24 cellular contexts compared by ENCODE assay signal in the genomic region with DNA sequence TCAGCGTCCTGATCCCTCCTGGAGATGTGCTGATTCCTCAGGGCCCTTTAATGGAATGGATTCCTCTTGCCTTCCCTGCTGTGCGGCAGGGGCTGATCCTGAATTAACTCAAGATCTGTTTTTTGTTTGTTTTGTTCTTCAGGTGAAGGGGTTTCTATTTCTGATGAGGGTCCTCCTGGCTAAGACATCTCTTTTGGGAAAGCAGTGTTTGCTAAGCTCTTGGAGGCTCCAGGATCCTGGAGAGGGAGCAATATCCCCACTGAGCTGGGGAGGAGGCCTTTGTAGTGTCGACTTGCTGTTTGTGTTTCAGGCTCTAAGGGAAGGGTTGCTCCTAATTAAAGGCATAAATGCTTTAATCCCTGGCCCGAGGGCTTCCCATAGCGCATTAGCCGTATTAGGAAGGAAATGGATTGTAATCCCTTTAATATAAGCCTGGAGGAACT.
DNase-seq lines count a peak whose midpoint lies in the region; FAIRE-seq lines count a peak whose summit lies in the region.
"Had no signal": no experiment of that assay in that cellular context is flagged by ENCODE, and none has a peak within 500 bp of the region (broad histone marks: within the 10 kb centered on the region; RNA-seq: fewer than 3 reads in every experiment).

No MANE protein-coding gene starts in this region.

- DNase-seq in DMS79 treated with DMSO at 0.1 percent for 48 hours (lab: John Stamatoyannopoulos, UW) (peak; percentile 65), NCI-H187 treated with DMSO at 0.1 percent for 48 hours (lab: John Stamatoyannopoulos, UW) (peak; percentile 48), SK-N-MC (ENCODE audit: low read depth, low spot score) (peak; percentile 55), mesendoderm (peak; percentile 89), anterior cingulate cortex (lab: John Stamatoyannopoulos, UW) (no peak), DMS 273 (lab: John Stamatoyannopoulos, UW; ENCODE audit: unreplicated experiment) (no peak), urothelium cell line (ENCODE audit: low spot score) (no peak)
- no peak for DNase-seq in NK-92 treated with Interleukin-12 subunit alpha and Interleukin-12 subunit beta, amount 100 ng/mL, for 24 hours (lab: John Stamatoyannopoulos, UW)
- DNase-seq: activated CD4-positive, alpha-beta T cell treated with anti-CD3 and anti-CD28 coated beads for 36 hours; activated naive CD4-positive, alpha-beta T cell treated with anti-CD3 and anti-CD28 coated beads for 36 hours; activated T-cell treated with anti-CD3 and anti-CD28 coated beads, Interleukin-2, amount 50 U/mL, for 72 hours; amniotic stem cell; DMS153; heart left ventricle; left ventricle myocardium superior; NCI-H2107; NCI-H526 treated with DMSO at 0.1 percent for 48 hours; PC-9; stimulated activated CD4-positive, alpha-beta T cell treated with anti-CD3 and anti-CD28 coated beads, Interleukin-15, amount 100 ng/mL, for 24 hours; uterus had no signal

- no peak overlapping the region for H2BK15ac ChIP-seq in mesendoderm (replicated peaks; ENCODE audit: low read depth)

- no peaks in the 10 kb centered on the region for H3K9me3 ChIP-seq in SK-N-MC (ENCODE audit: low read depth, low read length)
- H3K9me3 ChIP-seq: SJCRH30, uterus had no signal

- no peak overlapping the region; the same call in 1 of the 2 replicates for H3K4me3 ChIP-seq in SK-N-MC
- no peak overlapping the region for H3K4me3 ChIP-seq in mesendoderm (ENCODE audit: low read length)
- H3K4me3 ChIP-seq: heart left ventricle, PC-9, SJCRH30, uterus had no signal

- H4K8ac ChIP-seq in mesendoderm (ENCODE audit: low read depth, low read length) = no peak overlapping the region

- no peak overlapping the region for H2BK5ac ChIP-seq in mesendoderm (ENCODE audit: low read length)

- FAIRE-seq in urothelium cell line (lab: Jason Lieb, UNC) = no peak
- FAIRE-seq: bronchial epithelial cell, GM12891 had no signal

- H3K23ac ChIP-seq in mesendoderm (ENCODE audit: low read length) = no peak overlapping the region

- no peaks in the 10 kb centered on the region for H3K36me3 ChIP-seq in SK-N-MC (ENCODE audit: insufficient read depth, low read length)
- H3K36me3 ChIP-seq in mesendoderm (ENCODE audit: control insufficient read depth, insufficient read depth, low read length) = no peaks in the 10 kb centered on the region
- H3K36me3 ChIP-seq: heart left ventricle, SJCRH30, uterus had no signal

- no peak overlapping the region for H2AK5ac ChIP-seq in mesendoderm (ENCODE audit: low read length)

- H3K4me1 ChIP-seq in mesendoderm (ENCODE audit: control insufficient read depth, low read depth, low read length) = no peaks in the 10 kb centered on the region
- H3K4me1 ChIP-seq: heart left ventricle, parathyroid adenoma, SJCRH30, uterus had no signal

- H3K56ac ChIP-seq in mesendoderm (ENCODE audit: low read length) = peak overlapping the region; percentile 35

- no peak overlapping the region for H3K4me2 ChIP-seq in mesendoderm (ENCODE audit: low read length)
- H3K4me2 ChIP-seq: PC-9 had no signal

- H2BK120ac ChIP-seq in mesendoderm (ENCODE audit: low read depth, low read length) = no peak overlapping the region

- H3K27me3 ChIP-seq in mesendoderm (ENCODE audit: insufficient read depth, low read length, poor library complexity) = no peaks in the 10 kb centered on the region
- H3K27me3 ChIP-seq: uterus had no signal

- no CpG with 5 or more reads among the region's 6 CpGs for WGBS in mesendoderm (ENCODE audit: extremely low coverage, insufficient coverage, low lambda C conversion rate)

- H3K4ac ChIP-seq in mesendoderm (ENCODE audit: low read depth, low read length) = no peak overlapping the region

- no peak overlapping the region for H3K18ac ChIP-seq in mesendoderm (ENCODE audit: low read length)

- no peaks in the 10 kb centered on the region for H3K79me1 ChIP-seq in mesendoderm (ENCODE audit: low read length)

- no peaks in the 10 kb centered on the region for H3K79me2 ChIP-seq in mesendoderm (ENCODE audit: control insufficient read depth, insufficient read depth, low read length)
- H3K79me2 ChIP-seq: parathyroid adenoma had no signal

- no peak overlapping the region for H4K5ac ChIP-seq in mesendoderm (ENCODE audit: low read length)

- H3K27ac ChIP-seq in SK-N-MC (no peak overlapping the region), mesendoderm (ENCODE audit: low read depth, low read length) (peak overlapping the region; percentile 66)
- H3K27ac ChIP-seq: heart left ventricle, parathyroid adenoma, PC-9, SJCRH30, uterus had no signal

- H3K9ac ChIP-seq in SK-N-MC (ENCODE audit: insufficient read length) (no peak overlapping the region), mesendoderm (ENCODE audit: low read length) (no peak overlapping the region)
- H3K9ac ChIP-seq: parathyroid adenoma had no signal

Comparison
In these comparisons a context has a peak if more than half of its experiments do, and no peak if none do; other contexts are left out.
1. DNase-seq: peak in DMS79 treated with DMSO at 0.1 percent for 48 hours (single experiment), NCI-H187 treated with DMSO at 0.1 percent for 48 hours (single experiment), SK-N-MC (single experiment) and mesendoderm (single experiment); none in NK-92 treated with Interleukin-12 subunit alpha and Interleukin-12 subunit beta, amount 100 ng/mL, for 24 hours (single experiment), anterior cingulate cortex (0 of 58), DMS 273 (single experiment) and urothelium cell line (single experiment).